Comparison of ENCODE assay signal across 22 cellular contexts in the genomic region with DNA sequence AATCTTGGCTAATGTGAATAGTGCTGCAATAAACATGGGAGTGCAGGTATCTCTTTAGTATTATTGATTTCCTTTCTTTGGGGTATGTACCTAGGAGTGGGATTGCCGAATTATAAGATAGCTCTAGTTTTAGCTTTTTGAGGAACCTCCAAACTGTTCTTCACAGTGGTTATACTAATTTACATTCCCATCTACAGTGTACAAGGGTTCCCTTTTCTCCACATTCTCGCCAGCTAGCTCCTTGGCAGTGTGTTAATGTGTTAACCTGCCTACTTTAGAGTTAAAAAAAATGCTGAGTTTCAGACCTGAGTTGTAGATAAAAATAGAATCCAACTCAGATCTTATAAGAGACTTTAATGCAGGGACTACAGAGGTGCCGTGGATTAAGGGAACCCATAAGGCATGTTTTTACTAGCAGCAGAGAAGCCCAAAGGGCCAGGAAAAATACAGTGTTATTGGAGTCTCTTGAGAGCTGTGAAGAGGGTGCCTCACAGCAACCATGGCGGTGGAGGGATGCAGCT. TPM values are rescaled to one million over a fixed set of nuclear protein-coding genes. Genes with fewer than 3 reads are reported as not detected.
DNase-seq lines count a peak whose midpoint lies in the region; ATAC-seq and TF ChIP-seq lines count a peak whose summit lies in the region.
"Had no signal": no experiment of that assay in that cellular context is flagged by ENCODE, and none has a peak within 500 bp of the region (broad histone marks: within the 10 kb centered on the region; RNA-seq: fewer than 3 reads in every experiment).

No MANE protein-coding gene starts in this region.

- 85% methylated on average over 4 of the region's 4 CpGs for WGBS in smooth muscle cell (ENCODE audit: low lambda C conversion rate)

- peaks cover 83% of the 10 kb centered on the region for H3K79me2 ChIP-seq in DOHH2 (ENCODE audit: control insufficient read depth, low read length)
- peaks cover 86% of the 10 kb centered on the region for H3K79me2 ChIP-seq in smooth muscle cell (ENCODE audit: low read depth)

- H4K20me1 ChIP-seq in DOHH2 (ENCODE audit: control insufficient read depth, insufficient read depth, low read depth, low read length) (peaks cover 13% of the 10 kb centered on the region; the same call in 1 of the 2 replicates), smooth muscle cell (ENCODE audit: low read depth) (peaks cover 87% of the 10 kb centered on the region)

- ATAC-seq in T-helper 17 cell (peak; percentile 39), left lung (peak; percentile 21)

- H3K27ac ChIP-seq in DOHH2 (ENCODE audit: low read depth, low read length) (no peak overlapping the region), left lung (no peak overlapping the region), smooth muscle cell (ENCODE audit: low read depth) (no peak overlapping the region)
- H3K27ac ChIP-seq: epithelial cell of prostate, KMS-11, thyroid gland had no signal

- H3K36me3 Mint-ChIP-seq in T-helper 17 cell (ENCODE audit: low read depth): peaks cover 6% of the 10 kb centered on the region

- peak overlapping the region; percentile 28 for H3K4me2 ChIP-seq in DOHH2 (ENCODE audit: low read length)
- H3K4me2 ChIP-seq in smooth muscle cell: no peak overlapping the region
- H3K4me2 ChIP-seq: KMS-11 had no signal

- H3K4me3 Mint-ChIP-seq in T-helper 17 cell: no peak overlapping the region
- H3K4me3 Mint-ChIP-seq: T-helper 1 cell treated with Interleukin-12 subunit alpha and Interleukin-12 subunit beta and Interleukin-4 antibody, amounts not matched to agents 30 μg/mL and 1 μg/mL, for 36 hours had no signal

- no peaks in the 10 kb centered on the region for H3K9me2 ChIP-seq in DOHH2 (replicated peaks; ENCODE audit: control insufficient read depth, low read length)

- DNase-seq in CD1c-positive myeloid dendritic cell (ENCODE audit: extremely low spot score) (peak; percentile 22), T-helper 17 cell (no peak), left lung (no peak), COR-L47 (lab: John Stamatoyannopoulos, UW) (no peak), medulla oblongata (ENCODE audit: extremely low spot score) (no peak), smooth muscle cell (lab: John Stamatoyannopoulos, UW; ENCODE audit: unreplicated experiment) (no peak), kidney tubule cell (ENCODE audit: low spot score) (no peak)
- DNase-seq: activated CD4-positive, CD25-positive, alpha-beta regulatory T cell; activated effector memory CD4-positive, alpha-beta T cell treated with Interleukin-2 at 50 U/mL for 16 hours; cortex of kidney; NCI-H1417 treated with DMSO at 0.1 percent for 48 hours; NCI-H2227 treated with DMSO at 0.1 percent for 48 hours; posterior cingulate gyrus; SHP77; stimulated activated CD4-positive, alpha-beta T cell treated with anti-CD3 and anti-CD28 coated beads, Interleukin-4, amount 100 ng/mL, for 4 hours; stimulated activated CD8-positive, alpha-beta memory T cell treated with anti-CD3 and anti-CD28 coated beads, Interleukin-4, amount 100 ng/mL, for 48 hours; thyroid gland had no signal

- H3K27me3 ChIP-seq in DOHH2 (ENCODE audit: control insufficient read depth, low read length): no peaks in the 10 kb centered on the region
- H3K27me3 ChIP-seq in left lung: no peaks in the 10 kb centered on the region
- H3K27me3 ChIP-seq in smooth muscle cell (ENCODE audit: low read depth): no peaks in the 10 kb centered on the region
- H3K27me3 ChIP-seq: thyroid gland had no signal

- H3K27ac Mint-ChIP-seq in T-helper 17 cell: no peak overlapping the region
- H3K27ac Mint-ChIP-seq: T-helper 1 cell treated with Interleukin-12 subunit alpha and Interleukin-12 subunit beta and Interleukin-4 antibody, amounts not matched to agents 30 μg/mL and 1 μg/mL, for 36 hours had no signal

- no peaks in the 10 kb centered on the region for H3K9me3 ChIP-seq in DOHH2 (ENCODE audit: control insufficient read depth, insufficient read depth, low read length)
- H3K9me3 ChIP-seq in T-helper 17 cell (ENCODE audit: control insufficient read depth, low read length, poor library complexity, severe bottlenecking): no peaks in the 10 kb centered on the region
- no peaks in the 10 kb centered on the region for H3K9me3 ChIP-seq in left lung
- no peaks in the 10 kb centered on the region for H3K9me3 ChIP-seq in smooth muscle cell (replicated peaks; ENCODE audit: low read depth)
- H3K9me3 ChIP-seq: HAP-1, thyroid gland had no signal

- H2AFZ ChIP-seq in smooth muscle cell (ENCODE audit: low read depth): no peak overlapping the region

- no peak overlapping the region for H3K4me3 ChIP-seq in DOHH2 (ENCODE audit: low read length)
- H3K4me3 ChIP-seq in left lung: no peak overlapping the region
- no peak overlapping the region for H3K4me3 ChIP-seq in smooth muscle cell
- H3K4me3 ChIP-seq: HAP-1, thyroid gland had no signal

- H3K27me3 Mint-ChIP-seq in T-helper 17 cell: no peaks in the 10 kb centered on the region

- peaks cover 40% of the 10 kb centered on the region for H3K4me1 Mint-ChIP-seq in T-helper 17 cell

- no peak for TF ChIP-seq CTCF in DOHH2 (IDR thresholded peaks at IDR 0.05; ENCODE audit: low read depth, low read length, poor library complexity, severe bottlenecking)
- TF ChIP-seq CTCF in left lung (IDR thresholded peaks at IDR 0.05): no peak
- no peak for TF ChIP-seq CTCF in smooth muscle cell (IDR thresholded peaks at IDR 0.05; ENCODE audit: borderline replicate concordance, insufficient read depth, poor library complexity, severe bottlenecking)

- H3K36me3 ChIP-seq in DOHH2 (ENCODE audit: control insufficient read depth, low read length): peaks cover 38% of the 10 kb centered on the region
- no peaks in the 10 kb centered on the region for H3K36me3 ChIP-seq in left lung
- peaks cover 8% of the 10 kb centered on the region for H3K36me3 ChIP-seq in smooth muscle cell (ENCODE audit: low read depth)
- H3K36me3 ChIP-seq: thyroid gland had no signal

- H3K4me1 ChIP-seq in DOHH2 (ENCODE audit: control insufficient read depth, low read length): peaks cover 37% of the 10 kb centered on the region
- peaks cover 5 to 25% of the 10 kb centered on the region in 2 donors for H3K4me1 ChIP-seq in left lung
- H3K4me1 ChIP-seq in smooth muscle cell (ENCODE audit: low read depth): no peaks in the 10 kb centered on the region

- H3K9ac ChIP-seq in smooth muscle cell (ENCODE audit: low read depth): no peak overlapping the region
- H3K9ac ChIP-seq: KMS-11 had no signal

- intact Hi-C loops in left lung (cut with DNase I): no loop called here

- H3F3A ChIP-seq in DOHH2 (ENCODE audit: control insufficient read depth, insufficient read depth): no peaks in the 10 kb centered on the region; the same call in 1 of the 2 replicates
- no peaks in the 10 kb centered on the region for H3F3A ChIP-seq in smooth muscle cell (ENCODE audit: low read depth)

RNA-seq across cellular contexts. Expression of gene CDK13, which starts 35.4 kb away (rescaled TPM):
- total RNA-seq in T-helper 17 cell (100 to 1,000 TPM; 116 to 136 TPM), left lung (10 to 100 TPM; 38.0 to 43.2 TPM), smooth muscle cell (68.4 and 70.0 TPM in 2 replicates)
- 15.9 and 28.1 TPM in 2 replicates for polyA plus RNA-seq in smooth muscle cell
